In the genomic region with DNA sequence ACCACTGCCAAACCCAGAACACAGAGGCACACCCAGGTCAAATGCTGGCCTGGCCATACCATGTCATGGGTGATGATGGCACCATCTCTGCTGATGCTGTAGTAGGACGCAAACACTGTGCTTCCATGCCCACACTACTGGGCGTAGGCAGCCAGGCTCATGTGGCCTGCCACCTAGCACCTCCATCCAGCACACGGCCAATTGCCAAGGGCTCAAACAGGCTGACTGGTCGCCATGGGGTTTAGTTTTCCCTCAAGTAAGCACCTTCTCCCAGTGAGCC, we compare ENCODE assay signal across 20 cellular contexts. TPM values are rescaled to one million over a fixed set of nuclear protein-coding genes. Genes with fewer than 3 reads are reported as not detected.
DNase-seq lines count a peak whose midpoint lies in the region; ATAC-seq and TF ChIP-seq lines count a peak whose summit lies in the region.
"Had no signal": no experiment of that assay in that cellular context is flagged by ENCODE, and none has a peak within 500 bp of the region (broad histone marks: within the 10 kb centered on the region; RNA-seq: fewer than 3 reads in every experiment).

No MANE protein-coding gene starts in this region.

- no peaks in the 10 kb centered on the region for H3K79me2 ChIP-seq in H9 (ENCODE audit: insufficient read depth, low read length)

- H3K23me2 ChIP-seq in H9 (ENCODE audit: insufficient read length, low read depth, low read length, poor library complexity, severe bottlenecking), result no peaks in the 10 kb centered on the region

- no peak overlapping the region for H4K91ac ChIP-seq in H9 (ENCODE audit: insufficient read length, low read depth, low read length)

- DNase-seq in H9 (peak; percentile 18), T-helper 17 cell (no peak), foreskin keratinocyte (no peak), GF-D8 (lab: John Stamatoyannopoulos, UW) (no peak), left lung (no peak)
- no peak for DNase-seq in stimulated activated effector memory CD8-positive, alpha-beta T cell treated with anti-CD3 and anti-CD28 coated beads, Interleukin-12 subunit alpha, Interleukin-12 subunit beta, amount 100 ng/mL, for 72 hours (ENCODE audit: low spot score in 2 of 2)
- DNase-seq: activated gamma-delta T cell, brain microvascular endothelial cell, endodermal cell, glutamatergic neuron, KBM-7, natural killer cell, NCI-H146, NCI-H2171 treated with DMSO at 0.1 percent for 48 hours, NCI-H526, ovary, right cardiac atrium had no signal

- H3K27ac ChIP-seq in H9 (ENCODE audit: insufficient read length, low read depth, low read length) (no peak overlapping the region), foreskin keratinocyte (peak overlapping the region; percentile 90), left lung (no peak overlapping the region)
- H3K27ac ChIP-seq: brain microvascular endothelial cell, colonic mucosa, ovary had no signal

- peaks cover 3% of the 10 kb centered on the region for H4K20me1 ChIP-seq in H9 (ENCODE audit: control insufficient read depth, insufficient read depth, insufficient read length)

- H3K18ac ChIP-seq in H9 (ENCODE audit: insufficient read length, low read depth, low read length), result no peak overlapping the region

- no peaks in the 10 kb centered on the region for H3K27me3 Mint-ChIP-seq in H9 (ENCODE audit: low read depth)
- no peaks in the 10 kb centered on the region for H3K27me3 Mint-ChIP-seq in T-helper 17 cell

- H3T11ph ChIP-seq in H9 (ENCODE audit: low read length), result no peak overlapping the region

- no peak overlapping the region for H4K5ac ChIP-seq in H9 (ENCODE audit: insufficient read length, low read depth, low read length)

- H3K36me3 ChIP-seq in left lung, result peaks cover 0 to 58% of the 10 kb centered on the region in 2 donors
- H3K36me3 ChIP-seq: ovary had no signal

- H3K4me1 ChIP-seq in H9 (ENCODE audit: insufficient read depth, low read length) (no peaks in the 10 kb centered on the region), foreskin keratinocyte (peaks cover 27% of the 10 kb centered on the region), left lung (peaks cover 0 to 36% of the 10 kb centered on the region in 2 donors)
- H3K4me1 ChIP-seq: colonic mucosa had no signal

- TF ChIP-seq CTCF in H9 (conservative IDR thresholded peaks at IDR 0.05) (no peak), foreskin keratinocyte (conservative IDR thresholded peaks at IDR 0.05) (no peak), left lung (IDR thresholded peaks at IDR 0.05) (no peak)

- no peak overlapping the region for H2BK12ac ChIP-seq in H9 (ENCODE audit: insufficient read length, low read depth, low read length)

- H3K9me3 ChIP-seq in H9 (ENCODE audit: control insufficient read depth, low read depth, low read length), result no peaks in the 10 kb centered on the region
- no peaks in the 10 kb centered on the region for H3K9me3 ChIP-seq in T-helper 17 cell (ENCODE audit: control insufficient read depth, low read length, poor library complexity, severe bottlenecking)
- no peaks in the 10 kb centered on the region for H3K9me3 ChIP-seq in left lung
- H3K9me3 ChIP-seq: colonic mucosa, ovary had no signal

- no peak overlapping the region for H3K14ac ChIP-seq in H9 (ENCODE audit: insufficient read depth, low read length)

- no peak overlapping the region for H3K4me2 ChIP-seq in H9 (ENCODE audit: insufficient read depth, insufficient read length, low read length)

- no peak overlapping the region for H3K4me3 Mint-ChIP-seq in H9
- H3K4me3 Mint-ChIP-seq in T-helper 17 cell, result no peak overlapping the region
- no peak overlapping the region for H3K4me3 Mint-ChIP-seq in stimulated activated effector memory CD8-positive, alpha-beta T cell treated with anti-CD3 and anti-CD28 coated beads, Interleukin-12 subunit alpha, Interleukin-12 subunit beta, amount 100 ng/mL, for 72 hours
- H3K4me3 Mint-ChIP-seq: endodermal cell, natural killer cell had no signal

- no peak overlapping the region for H3K9ac ChIP-seq in H9 (ENCODE audit: extremely low read depth, insufficient read length, low read length)

- H3K9me3 Mint-ChIP-seq in H9, result no peaks in the 10 kb centered on the region
- no peaks in the 10 kb centered on the region for H3K9me3 Mint-ChIP-seq in stimulated activated effector memory CD8-positive, alpha-beta T cell treated with anti-CD3 and anti-CD28 coated beads, Interleukin-12 subunit alpha, Interleukin-12 subunit beta, amount 100 ng/mL, for 72 hours
- H3K9me3 Mint-ChIP-seq: endodermal cell, natural killer cell had no signal

- H2AFZ ChIP-seq in H9 (ENCODE audit: low read length), result no peak overlapping the region

- H2AK5ac ChIP-seq in H9 (ENCODE audit: insufficient read length, low read length), result no peak overlapping the region

- WGBS in H9 (ENCODE audit: extremely low coverage, insufficient read length, low lambda C conversion rate), result no CpG with 5 or more reads among the region's 4 CpGs

- no peaks in the 10 kb centered on the region for H3K4me1 Mint-ChIP-seq in H9
- H3K4me1 Mint-ChIP-seq in T-helper 17 cell, result peaks cover 23% of the 10 kb centered on the region
- peaks cover 28% of the 10 kb centered on the region for H3K4me1 Mint-ChIP-seq in stimulated activated effector memory CD8-positive, alpha-beta T cell treated with anti-CD3 and anti-CD28 coated beads, Interleukin-12 subunit alpha, Interleukin-12 subunit beta, amount 100 ng/mL, for 72 hours
- H3K4me1 Mint-ChIP-seq: endodermal cell had no signal

- no peak overlapping the region for H3K4ac ChIP-seq in H9 (ENCODE audit: low read depth, low read length)

- no peak overlapping the region for H4K8ac ChIP-seq in H9 (replicated peaks; ENCODE audit: insufficient read length, low read depth, low read length)

- H3K27me3 ChIP-seq in H9 (ENCODE audit: insufficient read depth, low read length) (no peaks in the 10 kb centered on the region), foreskin keratinocyte (no peaks in the 10 kb centered on the region), left lung (no peaks in the 10 kb centered on the region)
- H3K27me3 ChIP-seq: brain microvascular endothelial cell, colonic mucosa, ovary had no signal

- H3K23ac ChIP-seq in H9 (ENCODE audit: insufficient read length, low read depth, low read length), result no peak overlapping the region

- no peak overlapping the region for H2BK15ac ChIP-seq in H9 (ENCODE audit: low read depth, low read length)

- intact Hi-C loops in left lung (cut with DNase I), result no loop called here

- H2BK120ac ChIP-seq in H9 (ENCODE audit: low read depth, low read length, poor library complexity, severe bottlenecking), result no peak overlapping the region

- no peak overlapping the region for H2BK5ac ChIP-seq in H9 (ENCODE audit: insufficient read length, low read length)

- no peak overlapping the region for H3K56ac ChIP-seq in H9 (ENCODE audit: insufficient read length, low read depth, low read length)

- H3K36me3 Mint-ChIP-seq in H9 (ENCODE audit: insufficient read depth in 1 of 3, low read depth in 3 of 3), result peaks cover 12 to 54% (median 34%) of the 10 kb centered on the region in 3 experiments
- peaks cover 7% of the 10 kb centered on the region for H3K36me3 Mint-ChIP-seq in T-helper 17 cell (ENCODE audit: low read depth)
- H3K36me3 Mint-ChIP-seq in stimulated activated effector memory CD8-positive, alpha-beta T cell treated with anti-CD3 and anti-CD28 coated beads, Interleukin-12 subunit alpha, Interleukin-12 subunit beta, amount 100 ng/mL, for 72 hours, result peaks cover 34% of the 10 kb centered on the region
- H3K36me3 Mint-ChIP-seq: natural killer cell had no signal

- ATAC-seq in T-helper 17 cell (no peak), foreskin keratinocyte (no peak), HG02588 (IDR thresholded peaks at IDR 0.05; ENCODE audit: unreplicated experiment) (no peak), left lung (no peak)
- ATAC-seq in stimulated activated effector memory CD8-positive, alpha-beta T cell treated with anti-CD3 and anti-CD28 coated beads, Interleukin-12 subunit alpha, Interleukin-12 subunit beta, amount 100 ng/mL, for 72 hours, result no peak
- ATAC-seq: activated CD4-positive, CD25-positive, alpha-beta regulatory T cell treated with anti-CD3 and anti-CD28 coated beads, Interleukin-2, amount 50 U/mL, for 24 hours; natural killer cell; right cardiac atrium had no signal

- H3K4me3 ChIP-seq in left lung, result no peak overlapping the region
- H3K4me3 ChIP-seq: colonic mucosa, ovary had no signal

- no peak overlapping the region for H3K27ac Mint-ChIP-seq in H9
- peak overlapping the region; percentile 76 for H3K27ac Mint-ChIP-seq in T-helper 17 cell
- H3K27ac Mint-ChIP-seq in stimulated activated effector memory CD8-positive, alpha-beta T cell treated with anti-CD3 and anti-CD28 coated beads, Interleukin-12 subunit alpha, Interleukin-12 subunit beta, amount 100 ng/mL, for 72 hours, result peak overlapping the region; percentile 77
- H3K27ac Mint-ChIP-seq: endodermal cell had no signal

- no peaks in the 10 kb centered on the region for H3K79me1 ChIP-seq in H9 (ENCODE audit: insufficient read depth, low read depth, low read length, poor library complexity, severe bottlenecking)

- no peak overlapping the region for H2BK20ac ChIP-seq in H9 (ENCODE audit: low read depth, low read length, poor library complexity, severe bottlenecking)

RNA-seq across cellular contexts. Expression of gene BICD2, which starts 39.4 kb away (rescaled TPM):
- total RNA-seq in H9 (2021) (21.2 and 22.3 TPM in 2 replicates), T-helper 17 cell (10 to 100 TPM; 22.9 to 34.0 TPM), foreskin keratinocyte (60.0 and 66.3 TPM in 2 replicates), left lung (10 to 100 TPM; 33.7 to 34.5 TPM)
- 19.3 and 24.2 TPM in 2 replicates for polyA plus RNA-seq in foreskin keratinocyte

RNA-seq across cellular contexts. Expression of gene IPPK, which starts 55.3 kb away (rescaled TPM):
- total RNA-seq in H9 (2021), result 10.7 and 12.9 TPM in 2 replicates
- 1 to 10 TPM; 6.3 to 7.1 TPM for total RNA-seq in T-helper 17 cell
- total RNA-seq in foreskin keratinocyte, result 16.7 and 17.1 TPM in 2 replicates
- polyA plus RNA-seq in foreskin keratinocyte, result 10.4 and 12.9 TPM in 2 replicates
- 1 to 10 TPM; 6.5 to 8.0 TPM for total RNA-seq in left lung

Comparison
In these comparisons a context has a peak if more than half of its experiments do, and no peak if none do; other contexts are left out.
1. H3K27ac Mint-ChIP-seq: peak in T-helper 17 cell (single experiment) and stimulated activated effector memory CD8-positive, alpha-beta T cell treated with anti-CD3 and anti-CD28 coated beads, Interleukin-12 subunit alpha, Interleukin-12 subunit beta, amount 100 ng/mL, for 72 hours (single experiment); none in H9 (0 of 3).